24 cellular contexts compared by ENCODE assay signal in genomic region chr3:13801361-13802214, GRCh38.
A peak's percentile ranks its signal among the peaks of the same experiment; 100 is the strongest.
DNase-seq lines count a peak whose midpoint lies in the region; ATAC-seq and TF ChIP-seq lines count a peak whose summit lies in the region.
"Had no signal": no experiment of that assay in that cellular context is flagged by ENCODE, and none has a peak within 500 bp of the region (broad histone marks: within the 10 kb centered on the region; RNA-seq: fewer than 3 reads in every experiment).

No MANE protein-coding gene starts in this region.

- ATAC-seq in foreskin keratinocyte: peak; percentile 89
- no peak for ATAC-seq in left lobe of liver
- no peak for ATAC-seq in right cardiac atrium
- ATAC-seq: left colon; stimulated activated memory B cell treated with anti-CD40 and anti-IgM and Interleukin-4, amounts not matched to agents 10 μg/mL and 1 μg/mL and 100 μg/mL, for 72 hours had no signal

- H3K79me2 ChIP-seq in PC-9 (ENCODE audit: low read depth): no peaks in the 10 kb centered on the region
- no peaks in the 10 kb centered on the region for H3K79me2 ChIP-seq in GM23248 (ENCODE audit: insufficient read depth)

- no peaks in the 10 kb centered on the region for H3K9me3 ChIP-seq in A673 (ENCODE audit: low read depth, low read length, poor library complexity, severe bottlenecking)
- H3K9me3 ChIP-seq in PC-9 (ENCODE audit: insufficient read depth, low read depth): no peaks in the 10 kb centered on the region
- H3K9me3 ChIP-seq in right cardiac atrium (ENCODE audit: control insufficient read depth, low read length): no peaks in the 10 kb centered on the region
- no peaks in the 10 kb centered on the region for H3K9me3 ChIP-seq in GM23248 (ENCODE audit: low read depth)
- H3K9me3 ChIP-seq: neutrophil, Peyer's patch had no signal

- WGBS in right cardiac atrium: 82% methylated on average over 15 of the region's 15 CpGs
- WGBS in GM23248 (ENCODE audit: low coverage in 1 of 2, low lambda C conversion rate in 2 of 2, missing lambda C conversion rate in 2 of 2), 2 experiments: 41 to 48% methylated on average over 15 of the region's 15 CpGs

- POLR2A ChIA-PET in A673 (lab: Charles Lee; ENCODE audit: low non-redundant PET) (no interaction called here), PC-9 (lab: Charles Lee; ENCODE audit: unreplicated experiment) (no interaction called here)

- in situ Hi-C loops in GM23248 (cut with MboI): no loop called here

- no peaks in the 10 kb centered on the region for H3K4me1 ChIP-seq in A673 (ENCODE audit: insufficient read depth, low read length, poor library complexity, severe bottlenecking)
- peaks cover 9% of the 10 kb centered on the region for H3K4me1 ChIP-seq in PC-9 (replicated peaks; ENCODE audit: insufficient read depth)
- peaks cover 5% of the 10 kb centered on the region for H3K4me1 ChIP-seq in foreskin keratinocyte
- no peaks in the 10 kb centered on the region for H3K4me1 ChIP-seq in right cardiac atrium (ENCODE audit: control insufficient read depth, insufficient read depth, low read length)
- H3K4me1 ChIP-seq in GM23248 (ENCODE audit: insufficient read depth): no peaks in the 10 kb centered on the region
- H3K4me1 ChIP-seq: Peyer's patch, tibial artery had no signal

- H4K20me1 ChIP-seq in PC-9 (ENCODE audit: insufficient read depth) (no peaks in the 10 kb centered on the region), GM23248 (ENCODE audit: insufficient read depth) (no peaks in the 10 kb centered on the region)

- no peaks in the 10 kb centered on the region for H3K36me3 ChIP-seq in A673 (ENCODE audit: insufficient read depth, low read length, poor library complexity, severe bottlenecking)
- no peaks in the 10 kb centered on the region for H3K36me3 ChIP-seq in PC-9 (ENCODE audit: low read depth)
- H3K36me3 ChIP-seq in GM23248 (ENCODE audit: low read depth): no peaks in the 10 kb centered on the region
- H3K36me3 ChIP-seq: neutrophil, Peyer's patch, tibial artery had no signal

- H3K27ac ChIP-seq in A673 (ENCODE audit: low read depth, low read length, poor library complexity, severe bottlenecking): no peak overlapping the region
- peak overlapping the region; percentile 28; the same call in 1 of the 2 replicates for H3K27ac ChIP-seq in PC-9
- no peak overlapping the region for H3K27ac ChIP-seq in foreskin keratinocyte
- no peak overlapping the region for H3K27ac ChIP-seq in right cardiac atrium (ENCODE audit: low read length)
- no peak overlapping the region for H3K27ac ChIP-seq in GM23248
- H3K27ac ChIP-seq: neutrophil, Peyer's patch, tibial artery had no signal

- H3K9me2 ChIP-seq in PC-9 (ENCODE audit: insufficient read depth): no peaks in the 10 kb centered on the region
- no peaks in the 10 kb centered on the region for H3K9me2 ChIP-seq in GM23248 (ENCODE audit: insufficient read depth)

- intact Hi-C loops in A673 (cut with micrococcal nuclease; ENCODE audit: unreplicated experiment): no loop called here
- intact Hi-C loops in PC-9 (cut with micrococcal nuclease; ENCODE audit: unreplicated experiment): no loop called here
- intact Hi-C loops in right cardiac atrium (cut with DNase I): no loop called here

- H2AFZ ChIP-seq in PC-9: no peak overlapping the region
- no peak overlapping the region for H2AFZ ChIP-seq in GM23248

- DNase-seq in A673 (ENCODE audit: low spot score) (peak; percentile 11), HPDE6-E6E7 (ENCODE audit: extremely low spot score) (peak; percentile 34), PC-9 (peak; percentile 24 to 61), foreskin keratinocyte (peak; percentile 59 to 79), left lobe of liver (ENCODE audit: low spot score) (no peak), right cardiac atrium (no peak), GM23248 (no peak), HT-29 (ENCODE audit: low spot score) (no peak)
- DNase-seq: activated naive CD4-positive, alpha-beta T cell treated with Interleukin-2 at 50 U/mL for 16 hours; anterior cingulate cortex; DMS153; endodermal cell; GOT3; hypothalamus; KBM-7; left colon; NCI-H1417 treated with DMSO at 0.1 percent for 48 hours; NCI-H748 treated with DMSO at 0.1 percent for 48 hours; Peyer's patch; retina; stimulated activated CD4-positive, alpha-beta T cell treated with anti-CD3 and anti-CD28 coated beads, Interleukin-15, amount 100 ng/mL, for 24 hours; tibial artery had no signal

- 0 out of 2 replicates have a peak overlapping the region, but pooled peaks have one; percentile 23 for H3K4me2 ChIP-seq in PC-9
- H3K4me2 ChIP-seq in GM23248 (ENCODE audit: unreplicated experiment): no peak overlapping the region

- BruUV-seq in A673 (replicated peaks; lab: Mats Ljungman, UMichigan) (no TSS peak), PC-9 (replicated peaks; lab: Mats Ljungman, UMichigan) (no TSS peak)

- TF ChIP-seq CTCF in A673 (conservative IDR thresholded peaks at IDR 0.05; ENCODE audit: low read depth, low read length): no peak
- TF ChIP-seq CTCF in PC-9 (conservative IDR thresholded peaks at IDR 0.05): no peak
- peak; percentile 11 for TF ChIP-seq CTCF in foreskin keratinocyte (conservative IDR thresholded peaks at IDR 0.05)

- peaks cover 13% of the 10 kb centered on the region for H3F3A ChIP-seq in PC-9 (ENCODE audit: insufficient read depth, low read depth)
- H3F3A ChIP-seq in GM23248 (ENCODE audit: insufficient read depth): no peaks in the 10 kb centered on the region

- CTCF ChIA-PET in A673 (lab: Charles Lee) (no interaction called here), PC-9 (lab: Charles Lee) (interaction anchor here (0.6 to 1.2 kb wide), 2 partner anchors 79 to 84 kb away, joined by 3 read pairs; no protein-coding TSS in a partner anchor)

- H3K27me3 ChIP-seq in A673 (replicated peaks; ENCODE audit: insufficient read depth, low read depth, low read length, poor library complexity) (no peaks in the 10 kb centered on the region), PC-9 (ENCODE audit: insufficient read depth, low read depth) (no peaks in the 10 kb centered on the region), foreskin keratinocyte (no peaks in the 10 kb centered on the region), right cardiac atrium (ENCODE audit: control insufficient read depth, insufficient read depth) (no peaks in the 10 kb centered on the region), GM23248 (replicated peaks; ENCODE audit: insufficient read depth) (peaks cover 11% of the 10 kb centered on the region)
- H3K27me3 ChIP-seq: Peyer's patch had no signal

- no peak overlapping the region for H3K9ac ChIP-seq in GM23248

- H3K4me3 ChIP-seq in A673 (ENCODE audit: low read depth, low read length, poor library complexity, severe bottlenecking) (no peak overlapping the region), PC-9 (no peak overlapping the region), right cardiac atrium (ENCODE audit: low read length) (no peak overlapping the region), GM23248 (no peak overlapping the region)
- H3K4me3 ChIP-seq: Peyer's patch, tibial artery had no signal

Comparison
In these comparisons a context has a peak if more than half of its experiments do, and no peak if none do; other contexts are left out.
1. DNase-seq: peak in A673 (single experiment), HPDE6-E6E7 (single experiment), PC-9 (2 of 2) and foreskin keratinocyte (2 of 2); none in left lobe of liver (single experiment), right cardiac atrium (0 of 3), GM23248 (single experiment) and HT-29 (single experiment).